20 cellular contexts compared by ENCODE assay signal in genomic region chr21:41536076-41536826, GRCh38. TPM values are rescaled to one million over a fixed set of nuclear protein-coding genes. Genes with fewer than 3 reads are reported as not detected.
A peak's percentile ranks its signal among the peaks of the same experiment; 100 is the strongest.
DNase-seq lines count a peak whose midpoint lies in the region; ATAC-seq and TF ChIP-seq lines count a peak whose summit lies in the region.
"Had no signal": no experiment of that assay in that cellular context is flagged by ENCODE, and none has a peak within 500 bp of the region (broad histone marks: within the 10 kb centered on the region; RNA-seq: fewer than 3 reads in every experiment).

No MANE protein-coding gene starts in this region.

- H3K18ac ChIP-seq in trophoblast cell (ENCODE audit: low read length) = no peak overlapping the region

- H3K27me3 ChIP-seq in PC-3 (ENCODE audit: low read length) = no peaks in the 10 kb centered on the region
- no peaks in the 10 kb centered on the region for H3K27me3 ChIP-seq in trophoblast cell (ENCODE audit: insufficient read depth, low read length)

- H3K9me3 ChIP-seq in PC-3 (ENCODE audit: low read length) (no peaks in the 10 kb centered on the region), trophoblast cell (ENCODE audit: insufficient read depth, low read depth, low read length) (no peaks in the 10 kb centered on the region)

- no peak overlapping the region for H3K14ac ChIP-seq in trophoblast cell (ENCODE audit: low read length)

- H3K23ac ChIP-seq in trophoblast cell (ENCODE audit: low read length) = no peak overlapping the region

- H3K36me3 ChIP-seq in PC-3 (ENCODE audit: low read depth, low read length) (no peaks in the 10 kb centered on the region), trophoblast cell (ENCODE audit: control insufficient read depth in 1 of 2, insufficient read depth in 2 of 2, low read length in 2 of 2) (no peaks in the 10 kb centered on the region)

- 0 out of 2 replicates have a peak overlapping the region, but pooled peaks have one; percentile 13 for H3K9ac ChIP-seq in PC-3 (ENCODE audit: low read length)
- H3K9ac ChIP-seq in trophoblast cell (ENCODE audit: low read length) = no peak overlapping the region

- H2AFZ ChIP-seq in PC-3 (ENCODE audit: low read length) (peak overlapping the region; percentile 74), trophoblast cell (ENCODE audit: insufficient read depth, low read length, poor library complexity) (no peak overlapping the region)

- H2AK5ac ChIP-seq in trophoblast cell (ENCODE audit: low read length) = no peak overlapping the region

- intact Hi-C loops in PC-3 (cut with micrococcal nuclease) = loop anchor here (5.0 kb wide), 1 partner anchor 46 kb away; no protein-coding TSS in a partner anchor

- DNase-seq in ELF-1 (ENCODE audit: low read depth, low spot score) = peak; percentile 77
- DNase-seq in PC-3 = peak; percentile 91
- peak; percentile 52 for DNase-seq in iPS-NIHi11 (ENCODE audit: low spot score)
- peak; percentile 95 to 99 for DNase-seq in trophoblast cell
- DNase-seq in stimulated activated CD4-positive, alpha-beta T cell treated with anti-CD3 and anti-CD28 coated beads, Interleukin-12 subunit alpha, Interleukin-12 subunit beta, amount 100 ng/mL, for 4 hours = no peak
- no peak for DNase-seq in cortex of kidney (lab: John Stamatoyannopoulos, UW)
- no peak for DNase-seq in activated gamma-delta T cell treated with Interleukin-2 at 50 U/mL for 16 hours
- DNase-seq: activated CD8-positive, alpha-beta T cell treated with anti-CD3 and anti-CD28 coated beads, Interleukin-2, amount 10 ng/mL, durations not matched to agents 7 days and 5 days; activated T-cell treated with anti-CD3 and anti-CD28 coated beads, Interleukin-2, amount 50 U/mL, for 4 hours; CD8-positive, alpha-beta T cell; DND-41; hippocampal formation; midbrain; NCI-H1105 treated with DMSO at 0.1 percent for 48 hours; NCI-H526 treated with DMSO at 0.1 percent for 48 hours had no signal

- no peak for TF ChIP-seq CTCF in PC-3 (conservative IDR thresholded peaks at IDR 0.05; ENCODE audit: low read depth, low read length)

- H2BK12ac ChIP-seq in trophoblast cell (ENCODE audit: low read length) = no peak overlapping the region

- no TSS peak for BruUV-seq in PC-3 (replicated peaks; lab: Mats Ljungman, UMichigan)

- H3K4me3 ChIP-seq in PC-3 (ENCODE audit: low read length) (peak overlapping the region; percentile 40; the same call in 1 of the 2 replicates), trophoblast cell (ENCODE audit: low read depth, low read length) (no peak overlapping the region)
- H3K4me3 ChIP-seq: SK-N-MC had no signal

- peaks cover 15% of the 10 kb centered on the region for H3K4me1 ChIP-seq in PC-3 (ENCODE audit: insufficient read depth, low read length)
- peaks cover 10 to 12% of the 10 kb centered on the region in 2 experiments for H3K4me1 ChIP-seq in trophoblast cell (ENCODE audit: control insufficient read depth in 1 of 2, insufficient read depth in 2 of 2, low read length in 2 of 2)

- no peaks in the 10 kb centered on the region for H3F3A ChIP-seq in PC-3 (ENCODE audit: low read length, unreplicated experiment)

- H3K4me2 ChIP-seq in PC-3 (ENCODE audit: low read length) = peak overlapping the region; percentile 75
- no peak overlapping the region for H3K4me2 ChIP-seq in trophoblast cell (ENCODE audit: low read length)

- H2BK120ac ChIP-seq in trophoblast cell (ENCODE audit: insufficient read depth, low read length, poor library complexity) = no peak overlapping the region

- POLR2A ChIA-PET in PC-3 (lab: Charles Lee; ENCODE audit: unreplicated experiment) = no interaction called here

- H3K9me2 ChIP-seq in PC-3 (replicated peaks; ENCODE audit: low read length) = no peaks in the 10 kb centered on the region

- no peak overlapping the region for H3K4ac ChIP-seq in trophoblast cell (ENCODE audit: low read depth, low read length)

- no CpG with 5 or more reads among the region's 19 CpGs for WGBS in trophoblast cell (ENCODE audit: extremely low coverage, insufficient coverage, insufficient read length)

- no peak overlapping the region for H4K12ac ChIP-seq in trophoblast cell (ENCODE audit: low read depth, low read length)

- no peak overlapping the region for H4K91ac ChIP-seq in trophoblast cell (ENCODE audit: low read depth, low read length)

- CTCF ChIA-PET in PC-3 (lab: Charles Lee) = no interaction called here

- H3K79me1 ChIP-seq in trophoblast cell (ENCODE audit: low read length) = no peaks in the 10 kb centered on the region

- H3K79me2 ChIP-seq in PC-3 (ENCODE audit: low read length) = no peaks in the 10 kb centered on the region
- H3K79me2 ChIP-seq in trophoblast cell (ENCODE audit: control insufficient read depth, insufficient read depth, low read length, poor library complexity) = no peaks in the 10 kb centered on the region

- no peak overlapping the region for H4K8ac ChIP-seq in trophoblast cell (ENCODE audit: low read depth, low read length)

- H3K27ac ChIP-seq in PC-3 (ENCODE audit: low read length) (peak overlapping the region; percentile 52), trophoblast cell (ENCODE audit: low read depth, low read length) (no peak overlapping the region)
- H3K27ac ChIP-seq: SK-N-MC had no signal

- ATAC-seq in PC-3 (peak; percentile 88), HG03039 (IDR thresholded peaks at IDR 0.05; ENCODE audit: unreplicated experiment) (no peak)
- ATAC-seq: activated CD8-positive, alpha-beta T cell treated with anti-CD3 and anti-CD28 coated beads, Interleukin-2, amount 10 ng/mL, durations not matched to agents 7 days and 5 days; activated T-cell treated with anti-CD3 and anti-CD28 coated beads, Interleukin-2, amount 50 U/mL, for 4 hours; CD8-positive, alpha-beta T cell had no signal

- no peak overlapping the region for H2BK5ac ChIP-seq in trophoblast cell (ENCODE audit: low read depth, low read length, poor library complexity)

- H4K20me1 ChIP-seq in PC-3 (ENCODE audit: low read length) = no peaks in the 10 kb centered on the region

RNA-seq across cellular contexts. Expression of gene TMPRSS2, which starts 28.3 kb away (rescaled TPM):
- total RNA-seq in PC-3 (2014; rRNA removed) = 9.3 and 15.8 TPM in 2 replicates
- polyA plus RNA-seq in trophoblast cell (2013) = 4.6 and 4.7 TPM in 2 replicates
- total RNA-seq: activated CD8-positive, alpha-beta T cell treated with anti-CD3 and anti-CD28 coated beads, Interleukin-2, amount 10 ng/mL, durations not matched to agents 7 days and 5 days; CD8-positive, alpha-beta T cell; fibroblast of villous mesenchyme; LHCN-M2; temporal lobe had no signal

Comparison
In these comparisons a context has a peak if more than half of its experiments do, and no peak if none do; other contexts are left out.
1. DNase-seq: peak in ELF-1 (single experiment), PC-3 (single experiment), iPS-NIHi11 (single experiment) and trophoblast cell (2 of 2); none in stimulated activated CD4-positive, alpha-beta T cell treated with anti-CD3 and anti-CD28 coated beads, Interleukin-12 subunit alpha, Interleukin-12 subunit beta, amount 100 ng/mL, for 4 hours (single experiment), cortex of kidney (single experiment) and activated gamma-delta T cell treated with Interleukin-2 at 50 U/mL for 16 hours (single experiment).